ENCODE assay signal across 4 cellular contexts in the genomic region with DNA sequence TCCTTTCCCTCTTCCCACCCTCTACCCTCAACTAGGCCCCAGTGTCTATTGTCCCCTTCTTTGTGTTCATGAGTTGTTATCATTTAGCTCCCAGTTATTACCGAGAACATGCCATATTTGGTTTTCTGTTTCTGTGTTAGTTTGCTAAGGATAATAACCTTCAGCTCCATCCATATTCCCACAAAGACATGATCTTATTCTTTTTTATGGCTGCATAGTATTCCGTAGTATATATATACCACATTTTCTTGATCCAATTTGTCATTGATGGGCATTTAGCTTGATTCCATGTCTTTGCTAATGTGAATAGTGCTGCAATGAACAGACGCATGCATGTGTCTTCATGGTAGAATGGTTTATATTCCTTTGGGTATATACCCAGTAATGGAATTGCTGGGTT.
TF ChIP-seq lines count a peak whose summit lies in the region.

No MANE protein-coding gene starts in this region.

TF ChIP-seq in SK-N-SH treated with all-trans-retinoic acid at 6 μM for 48 hours, 23 proteins besides CTCF, POLR2A, EP300 and RAD21:
- TF ChIP-seq ZNF8 (CRISPR knock-in tag; IDR thresholded peaks at IDR 0.05) = peak; percentile 78
- no peak for TF ChIP-seq ZFP30 (CRISPR knock-in tag; IDR thresholded peaks at IDR 0.05)
TF ChIP-seq in SK-N-SH treated with all-trans-retinoic acid at 6 μM for 48 hours: peak in this region for 1.

TF ChIP-seq in SK-N-SH, 30 proteins besides CTCF, POLR2A, EP300 and RAD21:
- no peak for TF ChIP-seq FOSL2 (IDR thresholded peaks at IDR 0.05; ENCODE audit: borderline replicate concordance, low read depth)
- no peak for TF ChIP-seq GATA2 (CRISPR knock-in tag; IDR thresholded peaks at IDR 0.05)

TF ChIP-seq in HEK293, 187 proteins besides CTCF, POLR2A, EP300 and RAD21:
- TF ChIP-seq ZNF549 (tag by site-specific recombination; IDR thresholded peaks at IDR 0.05) (no peak), ZNF146 (tag by site-specific recombination; IDR thresholded peaks at IDR 0.05) (0 out of 2 replicates have a peak, but pooled peaks have one; percentile 29), ZBTB48 (tag by site-specific recombination; IDR thresholded peaks at IDR 0.05) (no peak), ZNF175 (tag by site-specific recombination; IDR thresholded peaks at IDR 0.05) (no peak)

TF ChIP-seq in K562, 482 proteins besides CTCF, POLR2A, EP300 and RAD21:
- peak; percentile 50 for TF ChIP-seq RBM25 (IDR thresholded peaks at IDR 0.05; ENCODE audit: low read depth, low read length, severe bottlenecking)
- no peak for TF ChIP-seq ZBTB17 (CRISPR knock-in tag; IDR thresholded peaks at IDR 0.05)
- TF ChIP-seq, protein P1, sequence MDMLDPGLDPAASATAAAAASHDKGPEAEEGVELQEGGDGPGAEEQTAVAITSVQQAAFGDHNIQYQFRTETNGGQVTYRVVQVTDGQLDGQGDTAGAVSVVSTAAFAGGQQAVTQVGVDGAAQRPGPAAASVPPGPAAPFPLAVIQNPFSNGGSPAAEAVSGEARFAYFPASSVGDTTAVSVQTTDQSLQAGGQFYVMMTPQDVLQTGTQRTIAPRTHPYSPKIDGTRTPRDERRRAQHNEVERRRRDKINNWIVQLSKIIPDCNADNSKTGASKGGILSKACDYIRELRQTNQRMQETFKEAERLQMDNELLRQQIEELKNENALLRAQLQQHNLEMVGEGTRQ (CRISPR knock-in tag; IDR thresholded peaks at IDR 0.05) = no peak
- no peak for TF ChIP-seq CBFA2T2 (conservative IDR thresholded peaks at IDR 0.05)
- TF ChIP-seq ZFX (CRISPR knock-in tag; IDR thresholded peaks at IDR 0.05) = no peak
- TF ChIP-seq ZNF146 (CRISPR knock-in tag; IDR thresholded peaks at IDR 0.05; ENCODE audit: unreplicated experiment) = peak; percentile 74
- TF ChIP-seq FOXJ2 (tag; IDR thresholded peaks at IDR 0.05) = no peak
- TF ChIP-seq ELF1 (tag; IDR thresholded peaks at IDR 0.05) = no peak
- TF ChIP-seq, protein P2, sequence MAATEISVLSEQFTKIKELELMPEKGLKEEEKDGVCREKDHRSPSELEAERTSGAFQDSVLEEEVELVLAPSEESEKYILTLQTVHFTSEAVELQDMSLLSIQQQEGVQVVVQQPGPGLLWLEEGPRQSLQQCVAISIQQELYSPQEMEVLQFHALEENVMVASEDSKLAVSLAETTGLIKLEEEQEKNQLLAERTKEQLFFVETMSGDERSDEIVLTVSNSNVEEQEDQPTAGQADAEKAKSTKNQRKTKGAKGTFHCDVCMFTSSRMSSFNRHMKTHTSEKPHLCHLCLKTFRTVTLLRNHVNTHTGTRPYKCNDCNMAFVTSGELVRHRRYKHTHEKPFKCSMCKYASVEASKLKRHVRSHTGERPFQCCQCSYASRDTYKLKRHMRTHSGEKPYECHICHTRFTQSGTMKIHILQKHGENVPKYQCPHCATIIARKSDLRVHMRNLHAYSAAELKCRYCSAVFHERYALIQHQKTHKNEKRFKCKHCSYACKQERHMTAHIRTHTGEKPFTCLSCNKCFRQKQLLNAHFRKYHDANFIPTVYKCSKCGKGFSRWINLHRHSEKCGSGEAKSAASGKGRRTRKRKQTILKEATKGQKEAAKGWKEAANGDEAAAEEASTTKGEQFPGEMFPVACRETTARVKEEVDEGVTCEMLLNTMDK (IDR thresholded peaks at IDR 0.05; ENCODE audit: borderline replicate concordance, insufficient read depth, low read depth, low read length, poor library complexity, severe bottlenecking) = no peak
- no peak for TF ChIP-seq MEIS2 (IDR thresholded peaks at IDR 0.05; ENCODE audit: partially characterized antibody)
